ENCODE assay signal across 1 cellular context in genomic region chr21:42384999-42385398, GRCh38.
TF ChIP-seq lines count a peak whose summit lies in the region.

No MANE protein-coding gene starts in this region.

TF ChIP-seq in K562, 482 proteins besides CTCF, POLR2A, EP300 and RAD21:
- TF ChIP-seq USF1 (CRISPR knock-in tag; IDR thresholded peaks at IDR 0.05) (0 out of 2 replicates have a peak, but pooled peaks have one; percentile 23), ZNF263 (CRISPR knock-in tag; IDR thresholded peaks at IDR 0.05; ENCODE audit: borderline replicate concordance) (0 out of 2 replicates have a peak, but pooled peaks have one; percentile 18), CTBP1 (IDR thresholded peaks at IDR 0.05; ENCODE audit: borderline replicate concordance) (peak; percentile 22; the same call in 1 of the 2 replicates), JUNB (CRISPR knock-in tag; conservative IDR thresholded peaks at IDR 0.05) (no peak), VEZF1 (CRISPR knock-in tag; IDR thresholded peaks at IDR 0.05) (peak; percentile 29; the same call in 1 of the 2 replicates), NR1H2 (CRISPR knock-in tag; IDR thresholded peaks at IDR 0.05) (no peak), SRSF9 (IDR thresholded peaks at IDR 0.05; ENCODE audit: borderline replicate concordance, low read depth, low read length) (no peak), TFE3 (CRISPR knock-in tag; IDR thresholded peaks at IDR 0.05) (peak; percentile 62)
